In genomic region chr15:64096486-64097431, GRCh38 we compare ENCODE assay signal across 8 cellular contexts. TPM values are rescaled to one million over a fixed set of nuclear protein-coding genes. Genes with fewer than 3 reads are reported as not detected.
A peak's percentile ranks its signal among the peaks of the same experiment; 100 is the strongest.
DNase-seq lines count a peak whose midpoint lies in the region; ATAC-seq, FAIRE-seq and TF ChIP-seq lines count a peak whose summit lies in the region.

No MANE protein-coding gene starts in this region.

- peak overlapping the region; percentile 98 for H3K4me3 Mint-ChIP-seq in activated naive CD4-positive, alpha-beta T cell treated with anti-CD3 and anti-CD28 coated beads for 36 hours
- peak overlapping the region; percentile 93 to 100 (median 97) for H3K4me3 Mint-ChIP-seq in naive thymus-derived CD8-positive, alpha-beta T cell

- peaks cover 72% of the 10 kb centered on the region for H3K4me1 Mint-ChIP-seq in activated naive CD4-positive, alpha-beta T cell treated with anti-CD3 and anti-CD28 coated beads for 36 hours (ENCODE audit: low read depth)
- peaks cover 33 to 92% (median 89%) of the 10 kb centered on the region in 4 donors for H3K4me1 Mint-ChIP-seq in naive thymus-derived CD8-positive, alpha-beta T cell

- H2AFZ ChIP-seq in PC-3 (ENCODE audit: low read length): peak overlapping the region; percentile 92; the same call in 1 of the 2 replicates

- intact Hi-C loops in activated naive CD4-positive, alpha-beta T cell treated with anti-CD3 and anti-CD28 coated beads for 36 hours (cut with micrococcal nuclease): loop anchor here (10.0 kb wide), 1 partner anchor 258 kb away; the partner anchor contains the start of gene CSNK1G1
- intact Hi-C loops in PC-3 (cut with micrococcal nuclease): loop anchor here (5.0 kb wide), 1 partner anchor 56 kb away; the partner anchor contains the start of gene SNX22

- H3K27ac Mint-ChIP-seq in activated naive CD4-positive, alpha-beta T cell treated with anti-CD3 and anti-CD28 coated beads for 36 hours: peak overlapping the region; percentile 97
- peak overlapping the region; percentile 94 to 100 (median 100) for H3K27ac Mint-ChIP-seq in naive thymus-derived CD8-positive, alpha-beta T cell

- POLR2A ChIA-PET in PC-3 (lab: Charles Lee; ENCODE audit: unreplicated experiment): no interaction called here
- POLR2A ChIA-PET in naive thymus-derived CD8-positive, alpha-beta T cell (lab: Charles Lee): interaction anchor here (0.9 to 3.6 kb wide), 4 partner anchors 56 to 1772 kb away, joined by 3 to 27 read pairs (median 4); partner anchors contain the start of genes PPIB and RAB11A

- no TSS peak for BruUV-seq in PC-3 (replicated peaks; lab: Mats Ljungman, UMichigan)

- H3K9ac ChIP-seq in PC-3 (ENCODE audit: low read length): peak overlapping the region; percentile 94

- 0 out of 2 replicates have a peak, but pooled peaks cover 3% of the 10 kb centered on the region for H3K36me3 ChIP-seq in PC-3 (ENCODE audit: low read depth, low read length)

- TF ChIP-seq CTCF in PC-3 (conservative IDR thresholded peaks at IDR 0.05; ENCODE audit: low read depth, low read length): peak; percentile 33

- H3K9me3 Mint-ChIP-seq in activated naive CD4-positive, alpha-beta T cell treated with anti-CD3 and anti-CD28 coated beads for 36 hours: no peaks in the 10 kb centered on the region
- no peaks in the 10 kb centered on the region for H3K9me3 Mint-ChIP-seq in naive thymus-derived CD8-positive, alpha-beta T cell

- H3K4me2 ChIP-seq in PC-3 (ENCODE audit: low read length): peak overlapping the region; percentile 96

- peaks cover 28% of the 10 kb centered on the region for H3K4me1 ChIP-seq in PC-3 (ENCODE audit: insufficient read depth, low read length)

- TF ChIP-seq POLR2A in H54 (IDR thresholded peaks at IDR 0.05; ENCODE audit: low read depth, low read length): no peak

- H3K27ac ChIP-seq in PC-3 (ENCODE audit: low read length): 0 out of 2 replicates have a peak overlapping the region, but pooled peaks have one; percentile 45

- H3K27me3 Mint-ChIP-seq in activated naive CD4-positive, alpha-beta T cell treated with anti-CD3 and anti-CD28 coated beads for 36 hours (ENCODE audit: low read depth): no peaks in the 10 kb centered on the region
- no peaks in the 10 kb centered on the region for H3K27me3 Mint-ChIP-seq in naive thymus-derived CD8-positive, alpha-beta T cell

- no peaks in the 10 kb centered on the region for H3F3A ChIP-seq in PC-3 (ENCODE audit: low read length, unreplicated experiment)

- 0 out of 2 replicates have a peak, but pooled peaks have one; percentile 1 for ATAC-seq in PC-3
- no peak for ATAC-seq in naive thymus-derived CD8-positive, alpha-beta T cell

- H3K4me3 ChIP-seq in PC-3 (ENCODE audit: low read length): peak overlapping the region; percentile 100

- CTCF ChIA-PET in activated naive CD4-positive, alpha-beta T cell treated with anti-CD3 and anti-CD28 coated beads for 36 hours (lab: Charles Lee): interaction anchor here (1.2 to 1.6 kb wide), 3 partner anchors 22 to 57 kb away, joined by 4 to 6 read pairs (median 4); no protein-coding TSS in a partner anchor
- CTCF ChIA-PET in PC-3 (lab: Charles Lee): no interaction called here

- H3K79me2 ChIP-seq in PC-3 (ENCODE audit: low read length): peaks cover 88% of the 10 kb centered on the region

- FAIRE-seq in H54 (lab: Jason Lieb, UNC): no peak
- FAIRE-seq in frontal cortex (lab: Jason Lieb, UNC): no peak

- 0 out of 2 replicates have a peak, but pooled peaks cover 6% of the 10 kb centered on the region for H4K20me1 ChIP-seq in PC-3 (ENCODE audit: low read length)

- H3K27me3 ChIP-seq in PC-3 (ENCODE audit: low read length): no peaks in the 10 kb centered on the region

- no peaks in the 10 kb centered on the region for H3K9me3 ChIP-seq in PC-3 (ENCODE audit: low read length)

- H3K9me2 ChIP-seq in PC-3 (replicated peaks; ENCODE audit: low read length): no peaks in the 10 kb centered on the region

- DNase-seq in activated naive CD4-positive, alpha-beta T cell treated with anti-CD3 and anti-CD28 coated beads for 36 hours: peak; percentile 11
- no peak for DNase-seq in activated naive CD4-positive, alpha-beta T cell treated with Interleukin-2 at 50 U/mL for 16 hours
- DNase-seq in PC-3: peak; percentile 36
- peak; percentile 68 for DNase-seq in dermis blood vessel endothelial cell
- DNase-seq in naive thymus-derived CD8-positive, alpha-beta T cell: peak in 3 of 10 donors; percentile 5 to 16 (median 15)
- no peak for DNase-seq in H54 (ENCODE audit: insufficient read length, low spot score)
- no peak for DNase-seq in frontal cortex (ENCODE audit: low spot score in 2 of 2)
- no peak for DNase-seq in GDM1 (lab: John Stamatoyannopoulos, UW)

- H3K36me3 Mint-ChIP-seq in activated naive CD4-positive, alpha-beta T cell treated with anti-CD3 and anti-CD28 coated beads for 36 hours (ENCODE audit: low read depth): peaks cover 6% of the 10 kb centered on the region
- peaks cover 0 to 7% (median 2%) of the 10 kb centered on the region in 3 donors for H3K36me3 Mint-ChIP-seq in naive thymus-derived CD8-positive, alpha-beta T cell

RNA-seq across cellular contexts. Expression of gene SNX1, which starts 1.0 kb away (rescaled TPM):
- total RNA-seq in activated naive CD4-positive, alpha-beta T cell treated with anti-CD3 and anti-CD28 coated beads for 36 hours: 10 to 100 TPM; 80.7 to 84.2 TPM
- total RNA-seq in PC-3 (2014; rRNA removed) (24.3 and 62.3 TPM in 2 replicates), dermis blood vessel endothelial cell (52.4 and 56.2 TPM in 2 replicates), frontal cortex (26.5 TPM)
- total RNA-seq in naive thymus-derived CD8-positive, alpha-beta T cell: 100 to 1,000 TPM; 133 to 143 TPM
- polyA plus RNA-seq in naive thymus-derived CD8-positive, alpha-beta T cell: 10 to 100 TPM; 42.7 to 72.6 (median 54.8) TPM

RNA-seq across cellular contexts. Expression of gene CIAO2A, which starts 3.1 kb away (rescaled TPM):
- 100 to 1,000 TPM; 105 TPM for total RNA-seq in activated naive CD4-positive, alpha-beta T cell treated with anti-CD3 and anti-CD28 coated beads for 36 hours
- 83.7 and 92.4 TPM in 2 replicates for total RNA-seq in PC-3 (2014; rRNA removed)
- total RNA-seq in dermis blood vessel endothelial cell: 38.9 and 46.6 TPM in 2 replicates
- total RNA-seq in naive thymus-derived CD8-positive, alpha-beta T cell: 10 to 100 TPM; 27.5 to 31.8 TPM
- 10 to 100 TPM; 54.8 to 84.8 (median 64.9) TPM for polyA plus RNA-seq in naive thymus-derived CD8-positive, alpha-beta T cell
- 44.8 TPM for total RNA-seq in frontal cortex

RNA-seq across cellular contexts. Expression of gene DAPK2, which starts 50.5 kb away (rescaled TPM):
- under 1 TPM in 1 of 2 experiments, not detected in 1; 0.44 TPM for total RNA-seq in activated naive CD4-positive, alpha-beta T cell treated with anti-CD3 and anti-CD28 coated beads for 36 hours
- total RNA-seq in PC-3 (2014; rRNA removed): 1.4 and 5.2 TPM in 2 replicates
- total RNA-seq in dermis blood vessel endothelial cell: 6.5 and 21.1 TPM in 2 replicates
- total RNA-seq in naive thymus-derived CD8-positive, alpha-beta T cell: 1 to 10 TPM; 1.3 to 1.6 TPM
- 1 to 10 TPM in 2 of 3 donors, under 1 TPM in 1; 0.41 to 4.0 (median 1.1) TPM for polyA plus RNA-seq in naive thymus-derived CD8-positive, alpha-beta T cell
- total RNA-seq in frontal cortex: 0.82 TPM

RNA-seq across cellular contexts. Expression of gene SNX22, which starts 54.8 kb away (rescaled TPM):
- under 1 TPM; 0.19 to 0.47 TPM for total RNA-seq in activated naive CD4-positive, alpha-beta T cell treated with anti-CD3 and anti-CD28 coated beads for 36 hours
- total RNA-seq in PC-3 (2014; rRNA removed) (0.77 TPM in 1 of 2 replicates, not detected in the other), dermis blood vessel endothelial cell (0.23 and 0.34 TPM in 2 replicates), frontal cortex (7.7 TPM)
- total RNA-seq in naive thymus-derived CD8-positive, alpha-beta T cell: 1 to 10 TPM; 4.3 to 4.4 TPM
- under 1 TPM; 0.64 to 0.99 (median 0.76) TPM for polyA plus RNA-seq in naive thymus-derived CD8-positive, alpha-beta T cell

Comparison
In these comparisons a context has a peak if more than half of its experiments do, and no peak if none do; other contexts are left out.
1. DNase-seq: peak in activated naive CD4-positive, alpha-beta T cell treated with anti-CD3 and anti-CD28 coated beads for 36 hours (single experiment), PC-3 (single experiment) and dermis blood vessel endothelial cell (single experiment); none in activated naive CD4-positive, alpha-beta T cell treated with Interleukin-2 at 50 U/mL for 16 hours (single experiment), H54 (single experiment), frontal cortex (0 of 2) and GDM1 (single experiment).